ENCODE assay signal across 1 cellular context in genomic region chr1:242004751-242005495, GRCh38.
TF ChIP-seq lines count a peak whose summit lies in the region.

No MANE protein-coding gene starts in this region.

TF ChIP-seq in HCT116, 20 proteins besides CTCF, POLR2A, EP300 and RAD21 (continued from another document):
- no peak for TF ChIP-seq REST (IDR thresholded peaks at IDR 0.05; ENCODE audit: low read depth)
